Comparison of ENCODE assay signal across 1 cellular context in the genomic region with DNA sequence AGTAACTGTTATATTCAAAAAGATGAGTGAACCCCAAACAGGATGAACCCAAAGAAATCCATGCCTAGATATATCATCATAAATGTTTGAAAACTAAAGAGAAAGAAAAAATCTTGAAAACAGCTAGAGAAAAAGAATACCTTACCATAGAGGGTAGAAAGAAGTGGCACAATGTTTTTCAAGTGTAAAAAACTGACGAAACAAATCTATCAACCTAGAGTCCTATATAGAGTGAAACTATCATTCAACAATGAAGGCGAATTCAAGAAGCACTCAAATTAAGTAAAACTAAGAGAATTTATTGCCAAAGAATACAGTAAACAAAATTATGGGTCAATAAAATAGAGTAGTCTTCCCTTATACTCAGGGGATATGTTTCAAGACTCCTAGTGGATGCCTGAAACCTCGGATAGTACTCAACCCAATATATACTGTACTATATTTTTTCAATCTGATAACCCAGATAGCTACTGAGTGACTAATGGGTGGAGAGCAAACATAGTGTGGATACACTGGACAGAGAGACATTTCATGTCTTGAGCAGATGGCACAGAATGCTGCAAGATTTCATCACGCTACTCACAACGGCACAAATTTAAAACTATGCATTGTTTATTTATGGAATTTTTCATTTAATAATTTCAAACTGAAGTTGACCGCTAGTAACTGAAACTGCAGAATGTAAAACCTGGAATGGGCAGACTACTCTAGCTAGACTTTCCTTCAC.
TF ChIP-seq lines count a peak whose summit lies in the region.

No MANE protein-coding gene starts in this region.

TF ChIP-seq in HepG2, 621 proteins besides CTCF, POLR2A, EP300 and RAD21:
- no peak for TF ChIP-seq ZKSCAN1 (IDR thresholded peaks at IDR 0.05; ENCODE audit: low read length)
- TF ChIP-seq FOSL2 (CRISPR knock-in tag; IDR thresholded peaks at IDR 0.05): peak; percentile 74
- 0 out of 2 replicates have a peak, but pooled peaks have one; percentile 31 for TF ChIP-seq ZNF3 (CRISPR knock-in tag; IDR thresholded peaks at IDR 0.05)
- TF ChIP-seq, protein P1, sequence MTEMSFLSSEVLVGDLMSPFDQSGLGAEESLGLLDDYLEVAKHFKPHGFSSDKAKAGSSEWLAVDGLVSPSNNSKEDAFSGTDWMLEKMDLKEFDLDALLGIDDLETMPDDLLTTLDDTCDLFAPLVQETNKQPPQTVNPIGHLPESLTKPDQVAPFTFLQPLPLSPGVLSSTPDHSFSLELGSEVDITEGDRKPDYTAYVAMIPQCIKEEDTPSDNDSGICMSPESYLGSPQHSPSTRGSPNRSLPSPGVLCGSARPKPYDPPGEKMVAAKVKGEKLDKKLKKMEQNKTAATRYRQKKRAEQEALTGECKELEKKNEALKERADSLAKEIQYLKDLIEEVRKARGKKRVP (CRISPR knock-in tag; IDR thresholded peaks at IDR 0.05): peak in 1 of 2 experiments; percentile 93; a peak in 2 of 4 replicates
- 0 out of 2 replicates have a peak, but pooled peaks have one; percentile 23 for TF ChIP-seq GATAD2A (CRISPR knock-in tag; IDR thresholded peaks at IDR 0.05)
- TF ChIP-seq MXI1 (IDR thresholded peaks at IDR 0.05; ENCODE audit: borderline replicate concordance, low read depth, low read length): no peak
